Comparison of ENCODE assay signal across 10 cellular contexts in the genomic region with DNA sequence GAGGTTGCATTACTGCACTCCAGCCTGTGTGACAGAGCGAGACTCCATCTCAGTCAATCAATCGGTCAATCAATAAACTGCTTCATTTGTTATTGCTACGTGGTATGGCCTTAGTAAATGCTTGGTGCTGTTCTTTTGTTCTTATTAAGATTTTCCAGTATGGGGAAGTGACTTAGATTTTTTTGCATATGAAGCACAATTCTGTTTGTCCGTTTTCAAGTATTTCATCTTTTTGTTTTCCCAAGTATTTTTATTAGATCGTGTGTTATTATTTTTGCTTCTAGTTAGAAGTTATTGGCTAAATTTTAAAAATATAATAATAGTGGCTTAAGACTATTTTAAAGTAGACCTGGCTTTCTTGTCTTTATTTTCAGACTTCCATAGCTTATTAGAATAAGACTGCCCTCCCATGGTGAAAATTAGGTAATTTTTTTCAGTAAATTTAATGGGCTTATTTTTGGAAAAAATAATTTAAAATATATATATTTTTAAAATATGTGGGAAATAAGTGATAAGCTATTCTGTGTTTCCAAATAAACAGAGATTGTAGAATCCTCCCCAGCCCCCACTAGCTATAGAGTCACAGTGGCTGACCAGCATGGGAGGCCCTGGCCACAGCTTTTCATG. TPM values are rescaled to one million over a fixed set of nuclear protein-coding genes. Genes with fewer than 3 reads are reported as not detected.
DNase-seq lines count a peak whose midpoint lies in the region; ATAC-seq, FAIRE-seq and TF ChIP-seq lines count a peak whose summit lies in the region.
"Had no signal": no experiment of that assay in that cellular context is flagged by ENCODE, and none has a peak within 500 bp of the region (broad histone marks: within the 10 kb centered on the region; RNA-seq: fewer than 3 reads in every experiment).

No MANE protein-coding gene starts in this region.

- no peak for FAIRE-seq in endothelial cell of umbilical vein (lab: Jason Lieb, UNC)

- no peaks in the 10 kb centered on the region for H3K9me1 ChIP-seq in endothelial cell of umbilical vein (replicated peaks; ENCODE audit: control insufficient read depth, extremely low read depth, insufficient read depth, low read length)

- H3K4me1 ChIP-seq in OCI-LY3 (ENCODE audit: low read length) (0 out of 2 replicates have a peak, but pooled peaks cover 5% of the 10 kb centered on the region), endothelial cell of umbilical vein (ENCODE audit: control insufficient read depth, extremely low read depth, insufficient read depth, low read length) (no peaks in the 10 kb centered on the region)

- TF ChIP-seq CTCF in OCI-LY3 (IDR thresholded peaks at IDR 0.05; ENCODE audit: low read depth, low read length) = peak; percentile 21
- TF ChIP-seq CTCF in endothelial cell of umbilical vein (IDR thresholded peaks at IDR 0.05; ENCODE audit: extremely low read depth in 1 of 2, insufficient read depth in 1 of 2, low read depth in 1 of 2, low read length in 2 of 2) = no peak

- no peaks in the 10 kb centered on the region for H3K27me3 ChIP-seq in OCI-LY3 (ENCODE audit: low read depth, low read length)
- no peaks in the 10 kb centered on the region for H3K27me3 ChIP-seq in endothelial cell of umbilical vein (ENCODE audit: control insufficient read depth in 2 of 2, insufficient read depth in 2 of 2, low read length in 2 of 2)

- POLR2A ChIA-PET in endothelial cell of umbilical vein (lab: Charles Lee) = no interaction called here

- dilution Hi-C loops in endothelial cell of umbilical vein (cut with MboI; ENCODE audit: extremely low pct_ligation_motif_present, low sequenced_read_pairs) = no loop called here

- ATAC-seq in HG02588 (IDR thresholded peaks at IDR 0.05; ENCODE audit: unreplicated experiment) (no peak), GM21723 (IDR thresholded peaks at IDR 0.05; ENCODE audit: unreplicated experiment) (no peak)

- BruUV-seq in endothelial cell of umbilical vein (replicated peaks; lab: Mats Ljungman, UMichigan) = no TSS peak

- CTCF ChIA-PET in endothelial cell of umbilical vein (lab: Charles Lee) = interaction anchor here (0.7 to 2.5 kb wide), 23 partner anchors 9 to 300 kb away, joined by 3 to 37 read pairs (median 3); a partner anchor contains a TSS

- H3K79me2 ChIP-seq in OCI-LY3 (ENCODE audit: low read length) (no peaks in the 10 kb centered on the region), endothelial cell of umbilical vein (ENCODE audit: control insufficient read depth, insufficient read depth, low read length) (no peaks in the 10 kb centered on the region)

- H4K20me1 ChIP-seq in OCI-LY3 (ENCODE audit: insufficient read depth, low read length) = peaks cover 7% of the 10 kb centered on the region; the same call in 1 of the 2 replicates
- no peaks in the 10 kb centered on the region for H4K20me1 ChIP-seq in endothelial cell of umbilical vein (replicated peaks; ENCODE audit: control insufficient read depth, extremely low read depth, insufficient read depth, low read length)

- no peak for TF ChIP-seq POLR2A in endothelial cell of umbilical vein (IDR thresholded peaks at IDR 0.05; ENCODE audit: low read depth, low read length)

- H3K9me3 ChIP-seq in OCI-LY3 (ENCODE audit: insufficient read depth, low read length) (no peaks in the 10 kb centered on the region), endothelial cell of umbilical vein (replicated peaks; ENCODE audit: control insufficient read depth, insufficient read depth, low read length) (no peaks in the 10 kb centered on the region)

- intact Hi-C loops in endothelial cell of umbilical vein (cut with micrococcal nuclease) = loop anchor here (2.0 to 10.0 kb wide), 4 partner anchors 46 to 300 kb away; a partner anchor contains a TSS

- DNase-seq in NCI-H2081 (lab: John Stamatoyannopoulos, UW) (peak; percentile 10 to 16), NCI-H2081 treated with DMSO at 0.1 percent for 48 hours (lab: John Stamatoyannopoulos, UW) (no peak), endothelial cell of umbilical vein (ENCODE audit: low read depth, low spot score) (peak; percentile 38), renal cortical epithelial cell (ENCODE audit: low read depth) (peak; percentile 24)
- no peak for DNase-seq in stimulated activated CD4-positive, alpha-beta T cell treated with anti-CD3 and anti-CD28 coated beads, Interleukin-2, amount 100 ng/mL, for 48 hours
- DNase-seq: NCI-H526 had no signal

- H2AFZ ChIP-seq in OCI-LY3 (ENCODE audit: low read depth, low read length) (no peak overlapping the region), endothelial cell of umbilical vein (ENCODE audit: low read depth, low read length) (no peak overlapping the region)

- H3K4me3 ChIP-seq in OCI-LY3 (ENCODE audit: low read length) = no peak overlapping the region
- H3K4me3 ChIP-seq in endothelial cell of umbilical vein (replicated peaks in 1 of 3; ENCODE audit: insufficient read depth in 1 of 3, low read depth in 1 of 3, low read length in 3 of 3) = no peak overlapping the region

- no peak overlapping the region for H3K27ac ChIP-seq in OCI-LY3 (ENCODE audit: low read length)
- H3K27ac ChIP-seq in endothelial cell of umbilical vein (ENCODE audit: insufficient read depth, low read depth, low read length) = no peak overlapping the region

- no peaks in the 10 kb centered on the region for H3K36me3 ChIP-seq in OCI-LY3 (replicated peaks; ENCODE audit: low read depth, low read length)
- H3K36me3 ChIP-seq in endothelial cell of umbilical vein (ENCODE audit: control insufficient read depth in 2 of 2, extremely low read depth in 1 of 2, insufficient read depth in 2 of 2, low read length in 2 of 2) = no peaks in the 10 kb centered on the region

- H3K4me2 ChIP-seq in OCI-LY3 (ENCODE audit: low read length) (no peak overlapping the region), endothelial cell of umbilical vein (ENCODE audit: insufficient read depth, low read length) (no peak overlapping the region)

- no peak overlapping the region for H3K9ac ChIP-seq in OCI-LY3 (ENCODE audit: low read length)
- H3K9ac ChIP-seq in endothelial cell of umbilical vein (replicated peaks; ENCODE audit: extremely low read depth, insufficient read depth, low read length) = no peak overlapping the region

TF ChIP-seq in endothelial cell of umbilical vein, 7 proteins besides CTCF, POLR2A, EP300 and RAD21:
- no peak for TF ChIP-seq JUN (IDR thresholded peaks at IDR 0.05; ENCODE audit: borderline replicate concordance, insufficient read depth, insufficient read length, low read depth)
- TF ChIP-seq, protein P1, sequence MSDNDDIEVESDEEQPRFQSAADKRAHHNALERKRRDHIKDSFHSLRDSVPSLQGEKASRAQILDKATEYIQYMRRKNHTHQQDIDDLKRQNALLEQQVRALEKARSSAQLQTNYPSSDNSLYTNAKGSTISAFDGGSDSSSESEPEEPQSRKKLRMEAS (IDR thresholded peaks at IDR 0.05; ENCODE audit: insufficient read depth, insufficient read length) = no peak
- no peak for TF ChIP-seq EZH2 (IDR thresholded peaks at IDR 0.05; ENCODE audit: borderline replicate concordance, low read depth, low read length, severe bottlenecking)
- no peak for TF ChIP-seq FOS (IDR thresholded peaks at IDR 0.05; ENCODE audit: borderline replicate concordance, insufficient read depth, low read length)
- no peak for TF ChIP-seq MYC (IDR thresholded peaks at IDR 0.05; ENCODE audit: low read depth, low read length)
- TF ChIP-seq POLR2AphosphoS5 (IDR thresholded peaks at IDR 0.05; ENCODE audit: insufficient read depth, low read depth, low read length) = no peak
- no peak for TF ChIP-seq GATA2 (IDR thresholded peaks at IDR 0.05; ENCODE audit: insufficient read depth, insufficient read length, low read depth, low read length)

RNA-seq across cellular contexts. Expression of a gene that starts 14.7 kb away (rescaled TPM):
- not detected in 2 replicates for total RNA-seq in endothelial cell of umbilical vein
- polyA plus RNA-seq in endothelial cell of umbilical vein = not detected in 2 replicates
- polyA plus RNA-seq in endothelial cell of umbilical vein (2011; cell fraction: cytosol; rRNA removed) = not detected in 2 replicates
- not detected in 2 replicates for polyA plus RNA-seq in endothelial cell of umbilical vein (2011; cell fraction: nucleus; rRNA removed)
- polyA plus RNA-seq in endothelial cell of umbilical vein (2012) = 0.07 and 0.08 TPM in 2 replicates
- polyA minus RNA-seq in endothelial cell of umbilical vein = not detected in 2 replicates
- not detected for polyA minus RNA-seq in endothelial cell of umbilical vein (2011; cell fraction: cytosol; rRNA and poly(A)+ RNA removed)
- polyA minus RNA-seq in endothelial cell of umbilical vein (2011; cell fraction: nucleus; rRNA and poly(A)+ RNA removed) = not detected in 2 replicates
- total RNA-seq in renal cortical epithelial cell = not detected in 2 replicates
- total RNA-seq: activated CD4-positive, alpha-beta T cell treated with anti-CD3 and anti-CD28 coated beads, Interleukin-2, amount 10 ng/mL, durations not matched to agents 24 days and 14 days had no signal

RNA-seq across cellular contexts. Expression of a gene that starts 34.6 kb away (rescaled TPM):
- not detected in 2 replicates for total RNA-seq in endothelial cell of umbilical vein
- not detected in 2 replicates for polyA plus RNA-seq in endothelial cell of umbilical vein
- polyA plus RNA-seq in endothelial cell of umbilical vein (2011; cell fraction: cytosol; rRNA removed) = not detected in 2 replicates
- polyA plus RNA-seq in endothelial cell of umbilical vein (2011; cell fraction: nucleus; rRNA removed) = not detected in 2 replicates
- polyA plus RNA-seq in endothelial cell of umbilical vein (2012) = not detected in 2 replicates
- not detected in 2 replicates for polyA minus RNA-seq in endothelial cell of umbilical vein
- not detected for polyA minus RNA-seq in endothelial cell of umbilical vein (2011; cell fraction: cytosol; rRNA and poly(A)+ RNA removed)
- polyA minus RNA-seq in endothelial cell of umbilical vein (2011; cell fraction: nucleus; rRNA and poly(A)+ RNA removed) = not detected in 2 replicates
- total RNA-seq in renal cortical epithelial cell = not detected in 2 replicates
- total RNA-seq: activated CD4-positive, alpha-beta T cell treated with anti-CD3 and anti-CD28 coated beads, Interleukin-2, amount 10 ng/mL, durations not matched to agents 24 days and 14 days had no signal

RNA-seq across cellular contexts. Expression of a gene that starts 43.3 kb away (rescaled TPM):
- total RNA-seq in endothelial cell of umbilical vein = not detected in 2 replicates
- polyA plus RNA-seq in endothelial cell of umbilical vein = not detected in 2 replicates
- not detected in 2 replicates for polyA plus RNA-seq in endothelial cell of umbilical vein (2011; cell fraction: cytosol; rRNA removed)
- polyA plus RNA-seq in endothelial cell of umbilical vein (2011; cell fraction: nucleus; rRNA removed) = not detected in 2 replicates
- not detected in 2 replicates for polyA plus RNA-seq in endothelial cell of umbilical vein (2012)
- polyA minus RNA-seq in endothelial cell of umbilical vein = not detected in 2 replicates
- polyA minus RNA-seq in endothelial cell of umbilical vein (2011; cell fraction: cytosol; rRNA and poly(A)+ RNA removed) = not detected
- not detected in 2 replicates for polyA minus RNA-seq in endothelial cell of umbilical vein (2011; cell fraction: nucleus; rRNA and poly(A)+ RNA removed)
- not detected in 2 replicates for total RNA-seq in renal cortical epithelial cell
- total RNA-seq: activated CD4-positive, alpha-beta T cell treated with anti-CD3 and anti-CD28 coated beads, Interleukin-2, amount 10 ng/mL, durations not matched to agents 24 days and 14 days had no signal

Comparison
In these comparisons a context has a peak if more than half of its experiments do, and no peak if none do; other contexts are left out.
1. DNase-seq: peak in NCI-H2081 (2 of 2), endothelial cell of umbilical vein (single experiment) and renal cortical epithelial cell (single experiment); none in NCI-H2081 treated with DMSO at 0.1 percent for 48 hours (single experiment) and stimulated activated CD4-positive, alpha-beta T cell treated with anti-CD3 and anti-CD28 coated beads, Interleukin-2, amount 100 ng/mL, for 48 hours (0 of 2).